In the genomic region with DNA sequence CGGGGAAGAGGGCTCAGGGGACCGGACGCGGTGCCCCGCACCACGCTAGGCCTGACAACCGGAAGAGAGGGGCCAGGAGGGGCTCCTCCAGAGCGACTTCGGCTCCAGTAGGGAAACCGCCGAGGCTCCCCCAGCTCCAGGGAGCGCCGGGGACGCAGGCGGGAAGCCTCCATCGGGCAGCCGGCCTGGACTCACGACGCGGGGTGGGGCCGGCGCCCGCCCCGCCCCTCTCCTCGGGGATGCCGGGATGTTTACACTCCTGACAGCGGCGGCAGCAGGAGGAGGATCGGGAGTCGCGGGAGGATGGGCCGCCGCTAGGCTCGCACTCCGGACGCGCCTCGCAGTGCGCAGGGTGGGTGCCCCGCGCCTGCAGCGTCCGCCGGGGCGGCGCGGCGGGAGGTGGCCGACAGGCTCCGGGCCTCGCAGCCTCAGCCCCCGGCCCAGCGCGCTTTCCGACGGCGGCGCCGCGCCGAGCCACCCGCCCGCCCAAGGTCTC, we compare ENCODE assay signal across 1 cellular context.
TF ChIP-seq lines count a peak whose summit lies in the region.

A gene (plus strand): TSS at position 254 of the 496 bp plus-strand sequence. CDS start 75,583 bp downstream, outside the sequence.

TF ChIP-seq in GM12878, 131 proteins besides CTCF, POLR2A, EP300 and RAD21 (continued from another document and continues in another):
- TF ChIP-seq, protein P1, sequence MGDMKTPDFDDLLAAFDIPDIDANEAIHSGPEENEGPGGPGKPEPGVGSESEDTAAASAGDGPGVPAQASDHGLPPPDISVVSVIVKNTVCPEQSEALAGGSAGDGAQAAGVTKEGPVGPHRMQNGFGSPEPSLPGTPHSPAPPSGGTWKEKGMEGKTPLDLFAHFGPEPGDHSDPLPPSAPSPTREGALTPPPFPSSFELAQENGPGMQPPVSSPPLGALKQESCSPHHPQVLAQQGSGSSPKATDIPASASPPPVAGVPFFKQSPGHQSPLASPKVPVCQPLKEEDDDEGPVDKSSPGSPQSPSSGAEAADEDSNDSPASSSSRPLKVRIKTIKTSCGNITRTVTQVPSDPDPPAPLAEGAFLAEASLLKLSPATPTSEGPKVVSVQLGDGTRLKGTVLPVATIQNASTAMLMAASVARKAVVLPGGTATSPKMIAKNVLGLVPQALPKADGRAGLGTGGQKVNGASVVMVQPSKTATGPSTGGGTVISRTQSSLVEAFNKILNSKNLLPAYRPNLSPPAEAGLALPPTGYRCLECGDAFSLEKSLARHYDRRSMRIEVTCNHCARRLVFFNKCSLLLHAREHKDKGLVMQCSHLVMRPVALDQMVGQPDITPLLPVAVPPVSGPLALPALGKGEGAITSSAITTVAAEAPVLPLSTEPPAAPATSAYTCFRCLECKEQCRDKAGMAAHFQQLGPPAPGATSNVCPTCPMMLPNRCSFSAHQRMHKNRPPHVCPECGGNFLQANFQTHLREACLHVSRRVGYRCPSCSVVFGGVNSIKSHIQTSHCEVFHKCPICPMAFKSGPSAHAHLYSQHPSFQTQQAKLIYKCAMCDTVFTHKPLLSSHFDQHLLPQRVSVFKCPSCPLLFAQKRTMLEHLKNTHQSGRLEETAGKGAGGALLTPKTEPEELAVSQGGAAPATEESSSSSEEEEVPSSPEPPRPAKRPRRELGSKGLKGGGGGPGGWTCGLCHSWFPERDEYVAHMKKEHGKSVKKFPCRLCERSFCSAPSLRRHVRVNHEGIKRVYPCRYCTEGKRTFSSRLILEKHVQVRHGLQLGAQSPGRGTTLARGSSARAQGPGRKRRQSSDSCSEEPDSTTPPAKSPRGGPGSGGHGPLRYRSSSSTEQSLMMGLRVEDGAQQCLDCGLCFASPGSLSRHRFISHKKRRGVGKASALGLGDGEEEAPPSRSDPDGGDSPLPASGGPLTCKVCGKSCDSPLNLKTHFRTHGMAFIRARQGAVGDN (IDR thresholded peaks at IDR 0.05) = peak; percentile 67
- no peak for TF ChIP-seq NFYA (IDR thresholded peaks at IDR 0.05; ENCODE audit: borderline replicate concordance, low read depth, low read length)
- peak; percentile 44; the same call in 1 of the 2 replicates for TF ChIP-seq YY1 (IDR thresholded peaks at IDR 0.05; ENCODE audit: low read depth, low read length)
- peak; percentile 61 to 64; a peak in 3 of 4 replicates for TF ChIP-seq IKZF2 (IDR thresholded peaks at IDR 0.05)
- TF ChIP-seq, protein P2, sequence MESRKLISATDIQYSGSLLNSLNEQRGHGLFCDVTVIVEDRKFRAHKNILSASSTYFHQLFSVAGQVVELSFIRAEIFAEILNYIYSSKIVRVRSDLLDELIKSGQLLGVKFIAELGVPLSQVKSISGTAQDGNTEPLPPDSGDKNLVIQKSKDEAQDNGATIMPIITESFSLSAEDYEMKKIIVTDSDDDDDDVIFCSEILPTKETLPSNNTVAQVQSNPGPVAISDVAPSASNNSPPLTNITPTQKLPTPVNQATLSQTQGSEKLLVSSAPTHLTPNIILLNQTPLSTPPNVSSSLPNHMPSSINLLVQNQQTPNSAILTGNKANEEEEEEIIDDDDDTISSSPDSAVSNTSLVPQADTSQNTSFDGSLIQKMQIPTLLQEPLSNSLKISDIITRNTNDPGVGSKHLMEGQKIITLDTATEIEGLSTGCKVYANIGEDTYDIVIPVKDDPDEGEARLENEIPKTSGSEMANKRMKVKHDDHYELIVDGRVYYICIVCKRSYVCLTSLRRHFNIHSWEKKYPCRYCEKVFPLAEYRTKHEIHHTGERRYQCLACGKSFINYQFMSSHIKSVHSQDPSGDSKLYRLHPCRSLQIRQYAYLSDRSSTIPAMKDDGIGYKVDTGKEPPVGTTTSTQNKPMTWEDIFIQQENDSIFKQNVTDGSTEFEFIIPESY (IDR thresholded peaks at IDR 0.05) = no peak
- TF ChIP-seq, protein P3, sequence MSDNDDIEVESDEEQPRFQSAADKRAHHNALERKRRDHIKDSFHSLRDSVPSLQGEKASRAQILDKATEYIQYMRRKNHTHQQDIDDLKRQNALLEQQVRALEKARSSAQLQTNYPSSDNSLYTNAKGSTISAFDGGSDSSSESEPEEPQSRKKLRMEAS (IDR thresholded peaks at IDR 0.05; ENCODE audit: low read depth, low read length) = peak; percentile 49
- no peak for TF ChIP-seq ZNF622 (IDR thresholded peaks at IDR 0.05)
- TF ChIP-seq MYC (IDR thresholded peaks at IDR 0.05; ENCODE audit: insufficient read depth, insufficient read length, insufficient replicate concordance, low read length, severe bottlenecking) = peak; percentile 28
- no peak for TF ChIP-seq SUPT20H (IDR thresholded peaks at IDR 0.05; ENCODE audit: borderline replicate concordance, control insufficient read depth, low read depth, low read length)
- no peak for TF ChIP-seq TARDBP (IDR thresholded peaks at IDR 0.05; ENCODE audit: borderline replicate concordance)
- TF ChIP-seq, protein P4, sequence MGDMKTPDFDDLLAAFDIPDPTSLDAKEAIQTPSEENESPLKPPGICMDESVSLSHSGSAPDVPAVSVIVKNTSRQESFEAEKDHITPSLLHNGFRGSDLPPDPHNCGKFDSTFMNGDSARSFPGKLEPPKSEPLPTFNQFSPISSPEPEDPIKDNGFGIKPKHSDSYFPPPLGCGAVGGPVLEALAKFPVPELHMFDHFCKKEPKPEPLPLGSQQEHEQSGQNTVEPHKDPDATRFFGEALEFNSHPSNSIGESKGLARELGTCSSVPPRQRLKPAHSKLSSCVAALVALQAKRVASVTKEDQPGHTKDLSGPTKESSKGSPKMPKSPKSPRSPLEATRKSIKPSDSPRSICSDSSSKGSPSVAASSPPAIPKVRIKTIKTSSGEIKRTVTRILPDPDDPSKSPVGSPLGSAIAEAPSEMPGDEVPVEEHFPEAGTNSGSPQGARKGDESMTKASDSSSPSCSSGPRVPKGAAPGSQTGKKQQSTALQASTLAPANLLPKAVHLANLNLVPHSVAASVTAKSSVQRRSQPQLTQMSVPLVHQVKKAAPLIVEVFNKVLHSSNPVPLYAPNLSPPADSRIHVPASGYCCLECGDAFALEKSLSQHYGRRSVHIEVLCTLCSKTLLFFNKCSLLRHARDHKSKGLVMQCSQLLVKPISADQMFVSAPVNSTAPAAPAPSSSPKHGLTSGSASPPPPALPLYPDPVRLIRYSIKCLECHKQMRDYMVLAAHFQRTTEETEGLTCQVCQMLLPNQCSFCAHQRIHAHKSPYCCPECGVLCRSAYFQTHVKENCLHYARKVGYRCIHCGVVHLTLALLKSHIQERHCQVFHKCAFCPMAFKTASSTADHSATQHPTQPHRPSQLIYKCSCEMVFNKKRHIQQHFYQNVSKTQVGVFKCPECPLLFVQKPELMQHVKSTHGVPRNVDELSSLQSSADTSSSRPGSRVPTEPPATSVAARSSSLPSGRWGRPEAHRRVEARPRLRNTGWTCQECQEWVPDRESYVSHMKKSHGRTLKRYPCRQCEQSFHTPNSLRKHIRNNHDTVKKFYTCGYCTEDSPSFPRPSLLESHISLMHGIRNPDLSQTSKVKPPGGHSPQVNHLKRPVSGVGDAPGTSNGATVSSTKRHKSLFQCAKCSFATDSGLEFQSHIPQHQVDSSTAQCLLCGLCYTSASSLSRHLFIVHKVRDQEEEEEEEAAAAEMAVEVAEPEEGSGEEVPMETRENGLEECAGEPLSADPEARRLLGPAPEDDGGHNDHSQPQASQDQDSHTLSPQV (IDR thresholded peaks at IDR 0.05) = no peak
- TF ChIP-seq CBX3 (IDR thresholded peaks at IDR 0.05; ENCODE audit: borderline replicate concordance, low read depth) = no peak
- TF ChIP-seq, protein P5, sequence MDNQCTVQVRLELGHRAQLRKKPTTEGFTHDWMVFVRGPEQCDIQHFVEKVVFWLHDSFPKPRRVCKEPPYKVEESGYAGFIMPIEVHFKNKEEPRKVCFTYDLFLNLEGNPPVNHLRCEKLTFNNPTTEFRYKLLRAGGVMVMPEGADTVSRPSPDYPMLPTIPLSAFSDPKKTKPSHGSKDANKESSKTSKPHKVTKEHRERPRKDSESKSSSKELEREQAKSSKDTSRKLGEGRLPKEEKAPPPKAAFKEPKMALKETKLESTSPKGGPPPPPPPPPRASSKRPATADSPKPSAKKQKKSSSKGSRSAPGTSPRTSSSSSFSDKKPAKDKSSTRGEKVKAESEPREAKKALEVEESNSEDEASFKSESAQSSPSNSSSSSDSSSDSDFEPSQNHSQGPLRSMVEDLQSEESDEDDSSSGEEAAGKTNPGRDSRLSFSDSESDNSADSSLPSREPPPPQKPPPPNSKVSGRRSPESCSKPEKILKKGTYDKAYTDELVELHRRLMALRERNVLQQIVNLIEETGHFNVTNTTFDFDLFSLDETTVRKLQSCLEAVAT (IDR thresholded peaks at IDR 0.05) = no peak
- no peak for TF ChIP-seq WRNIP1 (IDR thresholded peaks at IDR 0.05; ENCODE audit: borderline replicate concordance, low read depth, low read length)
- TF ChIP-seq DPF2 (IDR thresholded peaks at IDR 0.05) = peak; percentile 81
- TF ChIP-seq, protein P6, sequence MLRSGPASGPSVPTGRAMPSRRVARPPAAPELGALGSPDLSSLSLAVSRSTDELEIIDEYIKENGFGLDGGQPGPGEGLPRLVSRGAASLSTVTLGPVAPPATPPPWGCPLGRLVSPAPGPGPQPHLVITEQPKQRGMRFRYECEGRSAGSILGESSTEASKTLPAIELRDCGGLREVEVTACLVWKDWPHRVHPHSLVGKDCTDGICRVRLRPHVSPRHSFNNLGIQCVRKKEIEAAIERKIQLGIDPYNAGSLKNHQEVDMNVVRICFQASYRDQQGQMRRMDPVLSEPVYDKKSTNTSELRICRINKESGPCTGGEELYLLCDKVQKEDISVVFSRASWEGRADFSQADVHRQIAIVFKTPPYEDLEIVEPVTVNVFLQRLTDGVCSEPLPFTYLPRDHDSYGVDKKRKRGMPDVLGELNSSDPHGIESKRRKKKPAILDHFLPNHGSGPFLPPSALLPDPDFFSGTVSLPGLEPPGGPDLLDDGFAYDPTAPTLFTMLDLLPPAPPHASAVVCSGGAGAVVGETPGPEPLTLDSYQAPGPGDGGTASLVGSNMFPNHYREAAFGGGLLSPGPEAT (IDR thresholded peaks at IDR 0.05; ENCODE audit: low read depth) = no peak
- no peak for TF ChIP-seq CREM (IDR thresholded peaks at IDR 0.05; ENCODE audit: low read depth)
- TF ChIP-seq NFIC (IDR thresholded peaks at IDR 0.05; ENCODE audit: low read depth, low read length) = no peak
- 0 out of 2 replicates have a peak, but pooled peaks have one; percentile 25 for TF ChIP-seq PML (IDR thresholded peaks at IDR 0.05; ENCODE audit: low read length)
- TF ChIP-seq, protein P7, sequence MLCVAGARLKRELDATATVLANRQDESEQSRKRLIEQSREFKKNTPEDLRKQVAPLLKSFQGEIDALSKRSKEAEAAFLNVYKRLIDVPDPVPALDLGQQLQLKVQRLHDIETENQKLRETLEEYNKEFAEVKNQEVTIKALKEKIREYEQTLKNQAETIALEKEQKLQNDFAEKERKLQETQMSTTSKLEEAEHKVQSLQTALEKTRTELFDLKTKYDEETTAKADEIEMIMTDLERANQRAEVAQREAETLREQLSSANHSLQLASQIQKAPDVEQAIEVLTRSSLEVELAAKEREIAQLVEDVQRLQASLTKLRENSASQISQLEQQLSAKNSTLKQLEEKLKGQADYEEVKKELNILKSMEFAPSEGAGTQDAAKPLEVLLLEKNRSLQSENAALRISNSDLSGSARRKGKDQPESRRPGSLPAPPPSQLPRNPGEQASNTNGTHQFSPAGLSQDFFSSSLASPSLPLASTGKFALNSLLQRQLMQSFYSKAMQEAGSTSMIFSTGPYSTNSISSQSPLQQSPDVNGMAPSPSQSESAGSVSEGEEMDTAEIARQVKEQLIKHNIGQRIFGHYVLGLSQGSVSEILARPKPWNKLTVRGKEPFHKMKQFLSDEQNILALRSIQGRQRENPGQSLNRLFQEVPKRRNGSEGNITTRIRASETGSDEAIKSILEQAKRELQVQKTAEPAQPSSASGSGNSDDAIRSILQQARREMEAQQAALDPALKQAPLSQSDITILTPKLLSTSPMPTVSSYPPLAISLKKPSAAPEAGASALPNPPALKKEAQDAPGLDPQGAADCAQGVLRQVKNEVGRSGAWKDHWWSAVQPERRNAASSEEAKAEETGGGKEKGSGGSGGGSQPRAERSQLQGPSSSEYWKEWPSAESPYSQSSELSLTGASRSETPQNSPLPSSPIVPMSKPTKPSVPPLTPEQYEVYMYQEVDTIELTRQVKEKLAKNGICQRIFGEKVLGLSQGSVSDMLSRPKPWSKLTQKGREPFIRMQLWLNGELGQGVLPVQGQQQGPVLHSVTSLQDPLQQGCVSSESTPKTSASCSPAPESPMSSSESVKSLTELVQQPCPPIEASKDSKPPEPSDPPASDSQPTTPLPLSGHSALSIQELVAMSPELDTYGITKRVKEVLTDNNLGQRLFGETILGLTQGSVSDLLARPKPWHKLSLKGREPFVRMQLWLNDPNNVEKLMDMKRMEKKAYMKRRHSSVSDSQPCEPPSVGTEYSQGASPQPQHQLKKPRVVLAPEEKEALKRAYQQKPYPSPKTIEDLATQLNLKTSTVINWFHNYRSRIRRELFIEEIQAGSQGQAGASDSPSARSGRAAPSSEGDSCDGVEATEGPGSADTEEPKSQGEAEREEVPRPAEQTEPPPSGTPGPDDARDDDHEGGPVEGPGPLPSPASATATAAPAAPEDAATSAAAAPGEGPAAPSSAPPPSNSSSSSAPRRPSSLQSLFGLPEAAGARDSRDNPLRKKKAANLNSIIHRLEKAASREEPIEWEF (IDR thresholded peaks at IDR 0.05; ENCODE audit: insufficient replicate concordance, low read depth, low read length) = no peak
- TF ChIP-seq BHLHE40 (IDR thresholded peaks at IDR 0.05; ENCODE audit: borderline replicate concordance in 1 of 2, low read depth in 2 of 2, low read length in 1 of 2) = peak in 1 of 2 experiments; percentile 48; a peak in 1 of 4 replicates
- TF ChIP-seq, protein P8, sequence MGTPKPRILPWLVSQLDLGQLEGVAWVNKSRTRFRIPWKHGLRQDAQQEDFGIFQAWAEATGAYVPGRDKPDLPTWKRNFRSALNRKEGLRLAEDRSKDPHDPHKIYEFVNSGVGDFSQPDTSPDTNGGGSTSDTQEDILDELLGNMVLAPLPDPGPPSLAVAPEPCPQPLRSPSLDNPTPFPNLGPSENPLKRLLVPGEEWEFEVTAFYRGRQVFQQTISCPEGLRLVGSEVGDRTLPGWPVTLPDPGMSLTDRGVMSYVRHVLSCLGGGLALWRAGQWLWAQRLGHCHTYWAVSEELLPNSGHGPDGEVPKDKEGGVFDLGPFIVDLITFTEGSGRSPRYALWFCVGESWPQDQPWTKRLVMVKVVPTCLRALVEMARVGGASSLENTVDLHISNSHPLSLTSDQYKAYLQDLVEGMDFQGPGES (IDR thresholded peaks at IDR 0.05) = no peak
- TF ChIP-seq, protein P9, sequence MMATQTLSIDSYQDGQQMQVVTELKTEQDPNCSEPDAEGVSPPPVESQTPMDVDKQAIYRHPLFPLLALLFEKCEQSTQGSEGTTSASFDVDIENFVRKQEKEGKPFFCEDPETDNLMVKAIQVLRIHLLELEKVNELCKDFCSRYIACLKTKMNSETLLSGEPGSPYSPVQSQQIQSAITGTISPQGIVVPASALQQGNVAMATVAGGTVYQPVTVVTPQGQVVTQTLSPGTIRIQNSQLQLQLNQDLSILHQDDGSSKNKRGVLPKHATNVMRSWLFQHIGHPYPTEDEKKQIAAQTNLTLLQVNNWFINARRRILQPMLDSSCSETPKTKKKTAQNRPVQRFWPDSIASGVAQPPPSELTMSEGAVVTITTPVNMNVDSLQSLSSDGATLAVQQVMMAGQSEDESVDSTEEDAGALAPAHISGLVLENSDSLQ (IDR thresholded peaks at IDR 0.05) = no peak
- TF ChIP-seq NR2C1 (IDR thresholded peaks at IDR 0.05) = 0 out of 2 replicates have a peak, but pooled peaks have one; percentile 15
- TF ChIP-seq ZBED1 (IDR thresholded peaks at IDR 0.05; ENCODE audit: borderline replicate concordance) = no peak
- TF ChIP-seq, protein P10, sequence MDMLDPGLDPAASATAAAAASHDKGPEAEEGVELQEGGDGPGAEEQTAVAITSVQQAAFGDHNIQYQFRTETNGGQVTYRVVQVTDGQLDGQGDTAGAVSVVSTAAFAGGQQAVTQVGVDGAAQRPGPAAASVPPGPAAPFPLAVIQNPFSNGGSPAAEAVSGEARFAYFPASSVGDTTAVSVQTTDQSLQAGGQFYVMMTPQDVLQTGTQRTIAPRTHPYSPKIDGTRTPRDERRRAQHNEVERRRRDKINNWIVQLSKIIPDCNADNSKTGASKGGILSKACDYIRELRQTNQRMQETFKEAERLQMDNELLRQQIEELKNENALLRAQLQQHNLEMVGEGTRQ (IDR thresholded peaks at IDR 0.05; ENCODE audit: borderline replicate concordance, low read depth, low read length) = no peak
- peak; percentile 78 for TF ChIP-seq EED (IDR thresholded peaks at IDR 0.05; ENCODE audit: low read depth)
- 0 out of 4 replicates have a peak, but pooled peaks of 1 of the 2 experiments have one; percentile 3 for TF ChIP-seq SRF (IDR thresholded peaks at IDR 0.05; ENCODE audit: low read depth in 2 of 2, low read length in 2 of 2)
